In the genomic region with DNA sequence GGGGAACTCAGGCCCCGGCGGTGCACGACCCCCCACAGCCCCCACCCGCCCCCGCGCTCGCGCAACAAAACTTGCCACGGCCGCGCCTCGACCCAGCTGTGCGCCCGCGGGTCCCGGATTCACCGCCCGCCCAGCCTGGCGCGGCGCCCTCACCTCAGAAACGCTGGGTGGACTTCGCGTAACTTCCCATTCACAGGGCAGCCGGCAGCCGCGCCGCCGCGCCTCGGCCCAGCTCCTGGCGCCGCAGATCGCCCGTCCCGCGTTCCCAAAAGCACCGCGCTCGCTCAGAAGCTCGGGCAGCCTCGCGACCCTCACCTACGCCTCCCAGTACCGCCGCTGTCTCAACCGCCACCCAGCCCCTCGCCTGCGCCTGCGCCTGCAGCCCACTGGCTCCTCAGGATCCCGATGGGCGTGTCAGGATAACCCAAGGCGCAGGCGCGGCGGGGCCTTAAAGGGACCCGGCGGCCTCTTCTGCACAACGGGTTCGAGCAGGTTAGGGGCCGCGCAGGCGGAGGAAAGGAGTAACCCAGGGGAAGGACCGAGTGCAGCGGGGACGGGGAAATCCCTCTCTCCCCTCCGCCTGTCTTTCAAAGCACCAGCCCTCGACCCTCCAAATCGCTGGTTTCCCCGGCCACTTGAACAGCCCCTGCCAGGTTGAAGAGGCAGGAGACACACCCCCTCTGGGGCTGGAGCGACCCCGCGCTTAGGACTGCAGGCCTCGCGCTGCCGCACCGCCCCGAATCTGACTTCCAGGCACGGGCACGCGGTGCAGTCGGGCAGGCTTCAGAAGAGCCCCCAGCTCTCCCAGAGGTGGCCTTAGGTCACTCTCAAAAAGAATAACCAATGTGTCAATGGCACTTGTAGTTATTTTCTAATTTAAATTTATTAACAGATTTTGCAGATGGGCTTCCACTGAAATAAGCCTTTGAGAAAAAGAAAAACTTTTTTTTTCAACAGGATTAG, we compare ENCODE assay signal across 1 cellular context.
TF ChIP-seq lines count a peak whose summit lies in the region.

NBPF1 (minus strand) TSS at position 380 of the 963 bp plus-strand sequence.

TF ChIP-seq in K562, 482 proteins besides CTCF, POLR2A, EP300 and RAD21 (continued from another document and continues in another):
- no peak for TF ChIP-seq ZNF592 (IDR thresholded peaks at IDR 0.05)
- no peak for TF ChIP-seq TSC22D4 (tag; IDR thresholded peaks at IDR 0.05)
- no peak for TF ChIP-seq ZBED1 (IDR thresholded peaks at IDR 0.05)
- TF ChIP-seq RCOR1 (IDR thresholded peaks at IDR 0.05; ENCODE audit: borderline replicate concordance in 1 of 2, low read depth in 2 of 2, low read length in 2 of 2): peak; percentile 30 to 60
- no peak for TF ChIP-seq ZNF316 (IDR thresholded peaks at IDR 0.05)
- TF ChIP-seq EHMT2 (IDR thresholded peaks at IDR 0.05): no peak
- TF ChIP-seq ZNF165 (CRISPR knock-in tag; IDR thresholded peaks at IDR 0.05; ENCODE audit: borderline replicate concordance): peak; percentile 73; the same call in 1 of the 2 replicates
- TF ChIP-seq KLF16 (IDR thresholded peaks at IDR 0.05): no peak
- TF ChIP-seq EGR1 (conservative IDR thresholded peaks at IDR 0.05): no peak
- TF ChIP-seq PCBP2 (IDR thresholded peaks at IDR 0.05; ENCODE audit: low read depth, low read length, poor library complexity, severe bottlenecking): peak; percentile 71
- TF ChIP-seq PRPF4 (IDR thresholded peaks at IDR 0.05; ENCODE audit: insufficient read depth, low read depth, low read length, poor library complexity, severe bottlenecking): peak; percentile 72
- no peak for TF ChIP-seq MED1 (CRISPR knock-in tag; IDR thresholded peaks at IDR 0.05; ENCODE audit: borderline replicate concordance)
- no peak for TF ChIP-seq MBD2 (IDR thresholded peaks at IDR 0.05; ENCODE audit: borderline replicate concordance, low read depth)
- no peak for TF ChIP-seq NBN (IDR thresholded peaks at IDR 0.05; ENCODE audit: low read depth)
- TF ChIP-seq, protein P1, sequence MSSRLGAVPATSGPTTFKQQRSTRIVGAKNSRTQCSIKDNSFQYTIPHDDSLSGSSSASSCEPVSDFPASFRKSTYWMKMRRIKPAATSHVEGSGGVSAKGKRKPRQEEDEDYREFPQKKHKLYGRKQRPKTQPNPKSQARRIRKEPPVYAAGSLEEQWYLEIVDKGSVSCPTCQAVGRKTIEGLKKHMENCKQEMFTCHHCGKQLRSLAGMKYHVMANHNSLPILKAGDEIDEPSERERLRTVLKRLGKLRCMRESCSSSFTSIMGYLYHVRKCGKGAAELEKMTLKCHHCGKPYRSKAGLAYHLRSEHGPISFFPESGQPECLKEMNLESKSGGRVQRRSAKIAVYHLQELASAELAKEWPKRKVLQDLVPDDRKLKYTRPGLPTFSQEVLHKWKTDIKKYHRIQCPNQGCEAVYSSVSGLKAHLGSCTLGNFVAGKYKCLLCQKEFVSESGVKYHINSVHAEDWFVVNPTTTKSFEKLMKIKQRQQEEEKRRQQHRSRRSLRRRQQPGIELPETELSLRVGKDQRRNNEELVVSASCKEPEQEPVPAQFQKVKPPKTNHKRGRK (tag; IDR thresholded peaks at IDR 0.05): 0 out of 2 replicates have a peak, but pooled peaks have one; percentile 36
- TF ChIP-seq BRCA1 (IDR thresholded peaks at IDR 0.05): no peak
- no peak for TF ChIP-seq BRCA1 (CRISPR knock-in tag; IDR thresholded peaks at IDR 0.05)
- no peak for TF ChIP-seq NR2C1 (IDR thresholded peaks at IDR 0.05)
- TF ChIP-seq NR2C1 (tag; IDR thresholded peaks at IDR 0.05): no peak
- no peak for TF ChIP-seq BCOR (IDR thresholded peaks at IDR 0.05)
- TF ChIP-seq RFX5 (IDR thresholded peaks at IDR 0.05; ENCODE audit: low read depth, low read length): peak; percentile 34; the same call in 1 of the 2 replicates
- TF ChIP-seq POLR2AphosphoS2 (IDR thresholded peaks at IDR 0.05; ENCODE audit: low read length): peak; percentile 94; the same call in 1 of the 2 replicates
- TF ChIP-seq ZNF232 (CRISPR knock-in tag; IDR thresholded peaks at IDR 0.05): no peak
- TF ChIP-seq SMARCB1 (IDR thresholded peaks at IDR 0.05; ENCODE audit: insufficient read length, low read depth): no peak
- TF ChIP-seq ZFX (CRISPR knock-in tag; IDR thresholded peaks at IDR 0.05): no peak
- TF ChIP-seq ZNF780A (CRISPR knock-in tag; IDR thresholded peaks at IDR 0.05): no peak
- no peak for TF ChIP-seq HNRNPUL1 (IDR thresholded peaks at IDR 0.05; ENCODE audit: low read length)
- TF ChIP-seq GABPB1 (CRISPR knock-in tag; IDR thresholded peaks at IDR 0.05): no peak
- no peak for TF ChIP-seq TAF1 (IDR thresholded peaks at IDR 0.05; ENCODE audit: control insufficient read depth, extremely low read depth, insufficient read depth, low read length, severe bottlenecking)
- peak; percentile 100 for TF ChIP-seq RBBP5 (IDR thresholded peaks at IDR 0.05; ENCODE audit: borderline replicate concordance, insufficient read depth, low read length, poor library complexity, severe bottlenecking)
- TF ChIP-seq, protein P2, sequence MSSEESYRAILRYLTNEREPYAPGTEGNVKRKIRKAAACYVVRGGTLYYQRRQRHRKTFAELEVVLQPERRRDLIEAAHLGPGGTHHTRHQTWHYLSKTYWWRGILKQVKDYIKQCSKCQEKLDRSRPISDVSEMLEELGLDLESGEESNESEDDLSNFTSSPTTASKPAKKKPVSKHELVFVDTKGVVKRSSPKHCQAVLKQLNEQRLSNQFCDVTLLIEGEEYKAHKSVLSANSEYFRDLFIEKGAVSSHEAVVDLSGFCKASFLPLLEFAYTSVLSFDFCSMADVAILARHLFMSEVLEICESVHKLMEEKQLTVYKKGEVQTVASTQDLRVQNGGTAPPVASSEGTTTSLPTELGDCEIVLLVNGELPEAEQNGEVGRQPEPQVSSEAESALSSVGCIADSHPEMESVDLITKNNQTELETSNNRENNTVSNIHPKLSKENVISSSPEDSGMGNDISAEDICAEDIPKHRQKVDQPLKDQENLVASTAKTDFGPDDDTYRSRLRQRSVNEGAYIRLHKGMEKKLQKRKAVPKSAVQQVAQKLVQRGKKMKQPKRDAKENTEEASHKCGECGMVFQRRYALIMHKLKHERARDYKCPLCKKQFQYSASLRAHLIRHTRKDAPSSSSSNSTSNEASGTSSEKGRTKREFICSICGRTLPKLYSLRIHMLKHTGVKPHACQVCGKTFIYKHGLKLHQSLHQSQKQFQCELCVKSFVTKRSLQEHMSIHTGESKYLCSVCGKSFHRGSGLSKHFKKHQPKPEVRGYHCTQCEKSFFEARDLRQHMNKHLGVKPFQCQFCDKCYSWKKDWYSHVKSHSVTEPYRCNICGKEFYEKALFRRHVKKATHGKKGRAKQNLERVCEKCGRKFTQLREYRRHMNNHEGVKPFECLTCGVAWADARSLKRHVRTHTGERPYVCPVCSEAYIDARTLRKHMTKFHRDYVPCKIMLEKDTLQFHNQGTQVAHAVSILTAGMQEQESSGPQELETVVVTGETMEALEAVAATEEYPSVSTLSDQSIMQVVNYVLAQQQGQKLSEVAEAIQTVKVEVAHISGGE (CRISPR knock-in tag; IDR thresholded peaks at IDR 0.05): no peak
- TF ChIP-seq NFRKB (IDR thresholded peaks at IDR 0.05; ENCODE audit: low read depth): no peak
- no peak for TF ChIP-seq TEAD2 (tag; IDR thresholded peaks at IDR 0.05)
- TF ChIP-seq GATAD2A (IDR thresholded peaks at IDR 0.05): no peak
- TF ChIP-seq RBM39 (optimal IDR thresholded peaks at IDR 0.05; ENCODE audit: low read depth, low read length): peak; percentile 43
- TF ChIP-seq ZNF133 (CRISPR knock-in tag; IDR thresholded peaks at IDR 0.05): peak; percentile 84
- peak; percentile 45 for TF ChIP-seq SMAD3 (CRISPR knock-in tag; conservative IDR thresholded peaks at IDR 0.05)
- no peak for TF ChIP-seq HMGN3 (IDR thresholded peaks at IDR 0.05; ENCODE audit: borderline replicate concordance, extremely low read depth, insufficient read length, low read depth, low read length)
- TF ChIP-seq POU5F1 (IDR thresholded peaks at IDR 0.05; ENCODE audit: borderline replicate concordance, low read depth, low read length, partially characterized antibody): no peak
- peak; percentile 82 for TF ChIP-seq ZNF41 (CRISPR knock-in tag; conservative IDR thresholded peaks at IDR 0.05)
- no peak for TF ChIP-seq ZNF318 (IDR thresholded peaks at IDR 0.05; ENCODE audit: borderline replicate concordance in 1 of 2, low read depth in 1 of 2)
- peak; percentile 29; the same call in 1 of the 2 replicates for TF ChIP-seq SMC3 (conservative IDR thresholded peaks at IDR 0.05; ENCODE audit: insufficient read depth, low read depth, low read length)
- no peak for TF ChIP-seq SNAPC5 (CRISPR knock-in tag; IDR thresholded peaks at IDR 0.05)
- no peak for TF ChIP-seq DDX20 (tag; IDR thresholded peaks at IDR 0.05; ENCODE audit: low read depth)
- TF ChIP-seq MYNN (IDR thresholded peaks at IDR 0.05): no peak
- no peak for TF ChIP-seq MYNN (CRISPR knock-in tag; IDR thresholded peaks at IDR 0.05)
